Comparison of ENCODE assay signal across 1 cellular context in genomic region chr9:108911820-108912219, GRCh38.
TF ChIP-seq lines count a peak whose summit lies in the region.

No MANE protein-coding gene starts in this region.

TF ChIP-seq in WTC11, 78 proteins besides CTCF, POLR2A, EP300 and RAD21 (continued from another document):
- TF ChIP-seq ZNF281 (CRISPR knock-in tag; IDR thresholded peaks at IDR 0.05) (no peak), PRDM15 (CRISPR knock-in tag; IDR thresholded peaks at IDR 0.05) (no peak), PRRX2 (CRISPR knock-in tag; IDR thresholded peaks at IDR 0.05) (no peak), JUN (CRISPR knock-in tag; IDR thresholded peaks at IDR 0.05) (no peak), E2F4 (CRISPR knock-in tag; IDR thresholded peaks at IDR 0.05; ENCODE audit: borderline replicate concordance, low read depth) (no peak), SOX15 (CRISPR knock-in tag; IDR thresholded peaks at IDR 0.05) (no peak), NR3C1 (CRISPR knock-in tag; conservative IDR thresholded peaks at IDR 0.05; ENCODE audit: low read depth) (no peak)
